Comparison of ENCODE assay signal across 1 cellular context in genomic region chr6:28542440-28543293, GRCh38.
TF ChIP-seq lines count a peak whose summit lies in the region.

No MANE protein-coding gene starts in this region.

TF ChIP-seq in HEK293, 187 proteins besides CTCF, POLR2A, EP300 and RAD21 (continued from another document):
- TF ChIP-seq PRDM2 (tag by site-specific recombination; IDR thresholded peaks at IDR 0.05; ENCODE audit: borderline replicate concordance) (no peak), ZNF335 (tag by site-specific recombination; conservative IDR thresholded peaks at IDR 0.05) (peak; percentile 65), ZBTB1 (tag by site-specific recombination; IDR thresholded peaks at IDR 0.05) (no peak), KLF10 (tag by site-specific recombination; IDR thresholded peaks at IDR 0.05) (peak; percentile 73; the same call in 1 of the 2 replicates), ZNF768 (tag by site-specific recombination; IDR thresholded peaks at IDR 0.05) (no peak), ZBTB26 (tag by site-specific recombination; optimal IDR thresholded peaks at IDR 0.05) (peak; percentile 31), ZNF544 (tag by site-specific recombination; IDR thresholded peaks at IDR 0.05) (no peak), ZNF146 (tag by site-specific recombination; IDR thresholded peaks at IDR 0.05) (no peak), WT1 (tag by site-specific recombination; IDR thresholded peaks at IDR 0.05) (0 out of 2 replicates have a peak, but pooled peaks have one; percentile 43), ZNF664 (tag by site-specific recombination; IDR thresholded peaks at IDR 0.05) (0 out of 2 replicates have a peak, but pooled peaks have one; percentile 40), ZBTB48 (tag by site-specific recombination; IDR thresholded peaks at IDR 0.05) (peak; percentile 84), ZNF266 (tag by site-specific recombination; IDR thresholded peaks at IDR 0.05; ENCODE audit: low read depth) (no peak), ZNF785 (tag by site-specific recombination; IDR thresholded peaks at IDR 0.05) (peak; percentile 100), ZNF37A (tag by site-specific recombination; IDR thresholded peaks at IDR 0.05) (no peak), ZNF654 (tag by site-specific recombination; IDR thresholded peaks at IDR 0.05; ENCODE audit: low read depth) (peak; percentile 23), ZNF423 (tag by site-specific recombination; IDR thresholded peaks at IDR 0.05) (no peak)
